Comparison of ENCODE assay signal across 14 cellular contexts in genomic region chr5:148398698-148399121, GRCh38. TPM values are rescaled to one million over a fixed set of nuclear protein-coding genes. Genes with fewer than 3 reads are reported as not detected.
DNase-seq lines count a peak whose midpoint lies in the region; ATAC-seq, FAIRE-seq and TF ChIP-seq lines count a peak whose summit lies in the region.
"Had no signal": no experiment of that assay in that cellular context is flagged by ENCODE, and none has a peak within 500 bp of the region (broad histone marks: within the 10 kb centered on the region; RNA-seq: fewer than 3 reads in every experiment).

No MANE protein-coding gene starts in this region.

- H3K9me3 Mint-ChIP-seq in activated T-helper 17 cell treated with anti-CD3 and anti-CD28 coated beads, Interleukin-2, amount 50 U/mL, for 72 hours = no peaks in the 10 kb centered on the region
- H3K9me3 Mint-ChIP-seq: IgD-negative memory B cell had no signal

- H3K27ac ChIP-seq in C4-2B = peak overlapping the region; percentile 65; the same call in 1 of the 2 replicates

- peak; percentile 70 for TF ChIP-seq CTCF in C4-2B (conservative IDR thresholded peaks at IDR 0.05)
- no peak for TF ChIP-seq CTCF in D721Med (IDR thresholded peaks at IDR 0.05; ENCODE audit: insufficient read depth, missing control alignments)

- FAIRE-seq in D721Med (lab: Jason Lieb, UNC) = no peak
- FAIRE-seq in urothelium cell line (lab: Jason Lieb, UNC) = no peak

- no peak overlapping the region for H3K4me3 Mint-ChIP-seq in activated T-helper 17 cell treated with anti-CD3 and anti-CD28 coated beads, Interleukin-2, amount 50 U/mL, for 72 hours
- H3K4me3 Mint-ChIP-seq: IgD-negative memory B cell had no signal

- peaks cover 13% of the 10 kb centered on the region for H3K4me1 Mint-ChIP-seq in activated T-helper 17 cell treated with anti-CD3 and anti-CD28 coated beads, Interleukin-2, amount 50 U/mL, for 72 hours

- peaks cover 100% of the 10 kb centered on the region for H3K36me3 Mint-ChIP-seq in activated T-helper 17 cell treated with anti-CD3 and anti-CD28 coated beads, Interleukin-2, amount 50 U/mL, for 72 hours (ENCODE audit: low read depth)

- peak overlapping the region; percentile 70 for H3K27ac Mint-ChIP-seq in activated T-helper 17 cell treated with anti-CD3 and anti-CD28 coated beads, Interleukin-2, amount 50 U/mL, for 72 hours

- DNase-seq in DMS53 treated with DMSO at 0.1 percent for 48 hours (lab: John Stamatoyannopoulos, UW; ENCODE audit: unreplicated experiment) = peak; percentile 6
- DNase-seq in left colon = no peak
- DNase-seq in D721Med (ENCODE audit: insufficient read length, low spot score) = no peak
- DNase-seq in activated naive CD4-positive, alpha-beta T cell treated with Interleukin-2 at 50 U/mL for 16 hours = no peak
- DNase-seq in urothelium cell line (ENCODE audit: low spot score) = no peak
- no peak for DNase-seq in NCI-H2227 treated with DMSO at 0.1 percent for 48 hours (lab: John Stamatoyannopoulos, UW)
- DNase-seq: activated gamma-delta T cell; central memory CD4-positive, alpha-beta T cell; NCI-H1694 treated with DMSO at 0.1 percent for 48 hours; NK-92 treated with Interleukin-12 subunit alpha and Interleukin-12 subunit beta, amount 100 ng/mL, for 24 hours had no signal

- no peak for ATAC-seq in activated T-helper 17 cell treated with anti-CD3 and anti-CD28 coated beads, Interleukin-2, amount 50 U/mL, for 72 hours (replicated peaks)
- peak; percentile 73 for ATAC-seq in left colon
- ATAC-seq: sciatic nerve had no signal

- intact Hi-C loops in left colon (cut with DNase I, micrococcal nuclease) = no loop called here

- no peaks in the 10 kb centered on the region for H3K27me3 Mint-ChIP-seq in activated T-helper 17 cell treated with anti-CD3 and anti-CD28 coated beads, Interleukin-2, amount 50 U/mL, for 72 hours
- H3K27me3 Mint-ChIP-seq: IgD-negative memory B cell had no signal

RNA-seq across cellular contexts. Expression of gene FBXO38, which starts 15.0 kb away (rescaled TPM):
- 10 to 100 TPM; 44.1 to 53.0 TPM for total RNA-seq in activated T-helper 17 cell treated with anti-CD3 and anti-CD28 coated beads, Interleukin-2, amount 50 U/mL, for 72 hours
- 10 to 100 TPM; 44.0 to 46.8 TPM for total RNA-seq in left colon
